ENCODE assay signal across 13 cellular contexts in genomic region chr2:207318071-207318683, GRCh38.
"Had no signal": no experiment of that assay in that cellular context is flagged by ENCODE, and none has a peak within 500 bp of the region (broad histone marks: within the 10 kb centered on the region; RNA-seq: fewer than 3 reads in every experiment).

No MANE protein-coding gene starts in this region.

- DNase-seq: activated CD4-positive, alpha-beta T cell treated with anti-CD3 and anti-CD28 coated beads, Interleukin-2, amount 50 U/mL, for 1 hour; activated T-cell treated with anti-CD3 and anti-CD28 coated beads, Interleukin-2, amount 50 U/mL, for 4 hours; adrenal gland; central memory CD4-positive, alpha-beta T cell; colonic mucosa; islet precursor cell; naive thymus-derived CD4-positive, alpha-beta T cell; stimulated activated CD4-positive, alpha-beta T cell treated with anti-CD3 and anti-CD28 coated beads, Interleukin-2, amount 100 ng/mL, for 48 hours; stimulated activated naive CD4-positive, alpha-beta T cell; tibial artery had no signal

- H3K4me3 Mint-ChIP-seq: activated T-cell treated with anti-CD3 and anti-CD28 coated beads, Interleukin-2, amount 50 U/mL, for 4 hours; brain; naive thymus-derived CD4-positive, alpha-beta T cell; WTC11 had no signal

- H3K9me3 Mint-ChIP-seq: activated T-cell treated with anti-CD3 and anti-CD28 coated beads, Interleukin-2, amount 50 U/mL, for 4 hours; brain; naive thymus-derived CD4-positive, alpha-beta T cell had no signal

- H3K36me3 ChIP-seq: adrenal gland, colonic mucosa, neutrophil, tibial artery had no signal

- H3K27ac ChIP-seq: adrenal gland, colonic mucosa, neutrophil, tibial artery had no signal

- H3K27me3 ChIP-seq: adrenal gland, colonic mucosa, neutrophil, tibial artery had no signal

- H3K36me3 Mint-ChIP-seq: brain, WTC11 had no signal

- H3K4me3 ChIP-seq: adrenal gland, colonic mucosa, tibial artery had no signal

- H3K27ac Mint-ChIP-seq: brain, WTC11 had no signal

- H3K4me1 ChIP-seq: adrenal gland, colonic mucosa, tibial artery had no signal
